ENCODE assay signal across 12 cellular contexts in genomic region chr1:40664167-40664537, GRCh38. TPM values are rescaled to one million over a fixed set of nuclear protein-coding genes. Genes with fewer than 3 reads are reported as not detected.
DNase-seq lines count a peak whose midpoint lies in the region; ATAC-seq and TF ChIP-seq lines count a peak whose summit lies in the region.
"Had no signal": no experiment of that assay in that cellular context is flagged by ENCODE, and none has a peak within 500 bp of the region (broad histone marks: within the 10 kb centered on the region; RNA-seq: fewer than 3 reads in every experiment).

No MANE protein-coding gene starts in this region.

- no peak for ATAC-seq in GM18505 (IDR thresholded peaks at IDR 0.05; ENCODE audit: unreplicated experiment)

- no peaks in the 10 kb centered on the region for H3K79me2 ChIP-seq in OCI-LY1 (ENCODE audit: insufficient read depth, low read length)

- intact Hi-C loops in breast epithelium (cut with DNase I; ENCODE audit: low total_unique reads) = no loop called here

- H3K27me3 ChIP-seq in BLaER1 (no peaks in the 10 kb centered on the region), OCI-LY1 (ENCODE audit: insufficient read depth, low read length) (no peaks in the 10 kb centered on the region), iPS-18a (ENCODE audit: control insufficient read depth, insufficient read depth, low read length) (no peaks in the 10 kb centered on the region), breast epithelium (no peaks in the 10 kb centered on the region), suprapubic skin (no peaks in the 10 kb centered on the region)
- H3K27me3 ChIP-seq: vagina had no signal

- no peaks in the 10 kb centered on the region for H3K9me2 ChIP-seq in OCI-LY1 (ENCODE audit: low read depth, low read length)

- H3K4me3 ChIP-seq in BLaER1 (peak overlapping the region; percentile 77), OCI-LY1 (ENCODE audit: low read depth, low read length, poor library complexity, severe bottlenecking) (peak overlapping the region; percentile 73), iPS-18a (ENCODE audit: low read length) (peak overlapping the region; percentile 81), breast epithelium (no peak overlapping the region), suprapubic skin (no peak overlapping the region)

- H3K4me1 ChIP-seq in BLaER1 (peaks cover 88% of the 10 kb centered on the region), OCI-LY1 (ENCODE audit: insufficient read depth, low read length, severe bottlenecking) (peaks cover 37% of the 10 kb centered on the region), iPS-18a (ENCODE audit: control insufficient read depth, low read depth, low read length) (peaks cover 28% of the 10 kb centered on the region), breast epithelium (peaks cover 0 to 5% of the 10 kb centered on the region in 2 donors), suprapubic skin (peaks cover 42% of the 10 kb centered on the region)

- no peaks in the 10 kb centered on the region for H3F3A ChIP-seq in OCI-LY1 (ENCODE audit: insufficient read depth, low read length)

- H4K20me1 ChIP-seq in BLaER1 (peaks cover 54% of the 10 kb centered on the region), OCI-LY1 (ENCODE audit: insufficient read depth, low read length) (no peaks in the 10 kb centered on the region)

- TF ChIP-seq EP300 in suprapubic skin (IDR thresholded peaks at IDR 0.05) = no peak

- H2AFZ ChIP-seq in OCI-LY1 (ENCODE audit: low read length) = no peak overlapping the region

- H3K36me3 ChIP-seq in BLaER1 (peaks cover 11% of the 10 kb centered on the region; the same call in 1 of the 2 replicates), OCI-LY1 (ENCODE audit: insufficient read depth, low read length) (no peaks in the 10 kb centered on the region), iPS-18a (ENCODE audit: control insufficient read depth, low read depth, low read length) (no peaks in the 10 kb centered on the region), breast epithelium (no peaks in the 10 kb centered on the region), suprapubic skin (no peaks in the 10 kb centered on the region)
- H3K36me3 ChIP-seq: vagina had no signal

- H3K9ac ChIP-seq in BLaER1 (peak overlapping the region; percentile 77), OCI-LY1 (ENCODE audit: low read length) (no peak overlapping the region), iPS-18a (ENCODE audit: low read length) (no peak overlapping the region)

- peak overlapping the region; percentile 95 for H3K4me2 ChIP-seq in BLaER1
- peak overlapping the region; percentile 80 for H3K4me2 ChIP-seq in OCI-LY1 (ENCODE audit: low read length)

- DNase-seq in DMS 273 treated with DMSO at 0.1 percent for 48 hours (lab: John Stamatoyannopoulos, UW) (peak; percentile 99), breast epithelium (ENCODE audit: low spot score in 2 of 2) (no peak), suprapubic skin (ENCODE audit: low spot score in 2 of 2) (no peak), NCI-H1092 (lab: John Stamatoyannopoulos, UW) (no peak)
- DNase-seq: amniotic stem cell, hypothalamus had no signal

- H3K9me3 ChIP-seq in BLaER1 = no peaks in the 10 kb centered on the region
- H3K9me3 ChIP-seq in OCI-LY1 (ENCODE audit: low read length) = no peaks in the 10 kb centered on the region
- no peaks in the 10 kb centered on the region for H3K9me3 ChIP-seq in iPS-18a (ENCODE audit: control insufficient read depth, low read depth, low read length)
- no peaks in the 10 kb centered on the region for H3K9me3 ChIP-seq in breast epithelium
- no peaks in the 10 kb centered on the region for H3K9me3 ChIP-seq in suprapubic skin
- H3K9me3 ChIP-seq: vagina had no signal

- TF ChIP-seq POLR2A in breast epithelium (IDR thresholded peaks at IDR 0.05) = no peak
- TF ChIP-seq POLR2A in GM18505 (IDR thresholded peaks at IDR 0.05; ENCODE audit: borderline replicate concordance, extremely low read depth, insufficient read depth, insufficient read length) = no peak
- TF ChIP-seq POLR2A in suprapubic skin (IDR thresholded peaks at IDR 0.05) = no peak

- TF ChIP-seq CTCF in OCI-LY1 (IDR thresholded peaks at IDR 0.05; ENCODE audit: low read length) = no peak
- TF ChIP-seq CTCF in breast epithelium (IDR thresholded peaks at IDR 0.05) = no peak
- no peak for TF ChIP-seq CTCF in suprapubic skin (IDR thresholded peaks at IDR 0.05)

- H3K27ac ChIP-seq in BLaER1 (peak overlapping the region; percentile 93), OCI-LY1 (ENCODE audit: low read depth, low read length, poor library complexity, severe bottlenecking) (peak overlapping the region; percentile 69), iPS-18a (ENCODE audit: low read length) (no peak overlapping the region), breast epithelium (no peak overlapping the region), suprapubic skin (no peak overlapping the region)
- H3K27ac ChIP-seq: epithelial cell of prostate, vagina had no signal

- WGBS in suprapubic skin = 75% methylated on average over 1 of the region's 1 CpG

RNA-seq across cellular contexts. Expression of gene RIMS3, which starts 1.3 kb away (rescaled TPM):
- total RNA-seq in breast epithelium = 1 to 10 TPM in 2 of 3 donors, under 1 TPM in 1; 0.64 to 4.4 (median 2.6) TPM
- 1 to 10 TPM; 2.8 to 8.2 (median 4.8) TPM for total RNA-seq in suprapubic skin

RNA-seq across cellular contexts. Expression of gene NFYC, which starts 27.4 kb away (rescaled TPM):
- total RNA-seq in breast epithelium (10 to 100 TPM; 42.7 to 69.7 (median 55.7) TPM), suprapubic skin (100 to 1,000 TPM in 1 of 4 donors, 10 to 100 TPM in 3; 62.9 to 111 (median 83.5) TPM)

Comparison
In these comparisons a context has a peak if more than half of its experiments do, and no peak if none do; other contexts are left out.
1. H3K27ac ChIP-seq: peak in BLaER1 (single experiment) and OCI-LY1 (single experiment); none in iPS-18a (single experiment), breast epithelium (0 of 2) and suprapubic skin (single experiment).
2. H3K4me3 ChIP-seq: peak in BLaER1 (single experiment), OCI-LY1 (single experiment) and iPS-18a (single experiment); none in breast epithelium (0 of 3) and suprapubic skin (single experiment).